ENCODE assay signal across 10 cellular contexts in the genomic region with DNA sequence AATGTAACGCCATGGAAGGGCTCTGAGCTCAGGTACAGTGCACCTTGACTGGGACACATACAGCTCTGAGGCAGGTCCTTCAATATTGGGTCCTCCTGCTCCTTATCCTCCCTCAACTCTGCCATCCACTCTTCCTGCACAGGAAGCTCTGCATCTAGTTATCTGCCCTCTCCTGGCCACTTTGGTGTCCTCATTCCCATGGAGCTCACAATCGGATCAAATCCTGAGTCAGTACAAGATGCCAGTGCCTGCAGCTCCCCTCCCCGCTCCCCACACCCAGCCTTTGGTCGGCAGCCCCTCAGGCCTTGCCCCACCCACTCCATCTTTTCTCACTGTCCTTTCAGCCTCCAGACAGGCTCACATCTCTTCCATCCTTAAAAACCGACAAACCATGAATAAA. TPM values are rescaled to one million over a fixed set of nuclear protein-coding genes. Genes with fewer than 3 reads are reported as not detected.
DNase-seq lines count a peak whose midpoint lies in the region; ATAC-seq lines count a peak whose summit lies in the region.
"Had no signal": no experiment of that assay in that cellular context is flagged by ENCODE, and none has a peak within 500 bp of the region (broad histone marks: within the 10 kb centered on the region; RNA-seq: fewer than 3 reads in every experiment).

No MANE protein-coding gene starts in this region.

- H3K9me3 Mint-ChIP-seq in activated CD4-positive, alpha-beta memory T cell treated with anti-CD3 and anti-CD28 coated beads for 36 hours, result no peaks in the 10 kb centered on the region
- no peaks in the 10 kb centered on the region for H3K9me3 Mint-ChIP-seq in activated CD4-positive, alpha-beta memory T cell treated with anti-CD3 and anti-CD28 coated beads, Interleukin-2, amount 10 ng/mL, durations not matched to agents 7 days and 5 days
- H3K9me3 Mint-ChIP-seq in stimulated activated memory B cell treated with anti-CD40 and anti-IgM and Interleukin-4, amounts not matched to agents 10 μg/mL and 1 μg/mL and 100 μg/mL, for 72 hours, result no peaks in the 10 kb centered on the region
- H3K9me3 Mint-ChIP-seq: activated T-cell treated with anti-CD3 and anti-CD28 coated beads, Interleukin-2, amount 50 U/mL, for 72 hours had no signal

- no peaks in the 10 kb centered on the region for H3K27me3 Mint-ChIP-seq in activated CD4-positive, alpha-beta memory T cell treated with anti-CD3 and anti-CD28 coated beads for 36 hours
- no peaks in the 10 kb centered on the region for H3K27me3 Mint-ChIP-seq in activated CD4-positive, alpha-beta memory T cell treated with anti-CD3 and anti-CD28 coated beads, Interleukin-2, amount 10 ng/mL, durations not matched to agents 7 days and 5 days
- H3K27me3 Mint-ChIP-seq in stimulated activated memory B cell treated with anti-CD40 and anti-IgM and Interleukin-4, amounts not matched to agents 10 μg/mL and 1 μg/mL and 100 μg/mL, for 72 hours, result no peaks in the 10 kb centered on the region

- intact Hi-C loops in activated CD4-positive, alpha-beta memory T cell treated with anti-CD3 and anti-CD28 coated beads for 36 hours (cut with micrococcal nuclease), result loop anchor here (5.0 kb wide), 1 partner anchor 602 kb away; a partner anchor contains a TSS

- H3K27ac Mint-ChIP-seq in activated CD4-positive, alpha-beta memory T cell treated with anti-CD3 and anti-CD28 coated beads for 36 hours, result no peak overlapping the region
- H3K27ac Mint-ChIP-seq in activated CD4-positive, alpha-beta memory T cell treated with anti-CD3 and anti-CD28 coated beads, Interleukin-2, amount 10 ng/mL, durations not matched to agents 7 days and 5 days, result no peak overlapping the region
- H3K27ac Mint-ChIP-seq in stimulated activated memory B cell treated with anti-CD40 and anti-IgM and Interleukin-4, amounts not matched to agents 10 μg/mL and 1 μg/mL and 100 μg/mL, for 72 hours, result peak overlapping the region; percentile 48
- H3K27ac Mint-ChIP-seq: activated T-cell treated with anti-CD3 and anti-CD28 coated beads, Interleukin-2, amount 50 U/mL, for 72 hours had no signal

- peaks cover 41% of the 10 kb centered on the region for H3K4me1 Mint-ChIP-seq in activated CD4-positive, alpha-beta memory T cell treated with anti-CD3 and anti-CD28 coated beads for 36 hours (ENCODE audit: low read depth)
- H3K4me1 Mint-ChIP-seq in activated CD4-positive, alpha-beta memory T cell treated with anti-CD3 and anti-CD28 coated beads, Interleukin-2, amount 10 ng/mL, durations not matched to agents 7 days and 5 days, result peaks cover 48% of the 10 kb centered on the region
- H3K4me1 Mint-ChIP-seq in stimulated activated memory B cell treated with anti-CD40 and anti-IgM and Interleukin-4, amounts not matched to agents 10 μg/mL and 1 μg/mL and 100 μg/mL, for 72 hours, result peaks cover 45% of the 10 kb centered on the region

- no peak overlapping the region for H3K4me3 Mint-ChIP-seq in activated CD4-positive, alpha-beta memory T cell treated with anti-CD3 and anti-CD28 coated beads for 36 hours
- H3K4me3 Mint-ChIP-seq in activated CD4-positive, alpha-beta memory T cell treated with anti-CD3 and anti-CD28 coated beads, Interleukin-2, amount 10 ng/mL, durations not matched to agents 7 days and 5 days, result no peak overlapping the region
- no peak overlapping the region for H3K4me3 Mint-ChIP-seq in stimulated activated memory B cell treated with anti-CD40 and anti-IgM and Interleukin-4, amounts not matched to agents 10 μg/mL and 1 μg/mL and 100 μg/mL, for 72 hours
- H3K4me3 Mint-ChIP-seq: activated T-cell treated with anti-CD3 and anti-CD28 coated beads, Interleukin-2, amount 50 U/mL, for 72 hours had no signal

- no peaks in the 10 kb centered on the region for H3K36me3 Mint-ChIP-seq in activated CD4-positive, alpha-beta memory T cell treated with anti-CD3 and anti-CD28 coated beads for 36 hours
- H3K36me3 Mint-ChIP-seq in activated CD4-positive, alpha-beta memory T cell treated with anti-CD3 and anti-CD28 coated beads, Interleukin-2, amount 10 ng/mL, durations not matched to agents 7 days and 5 days (ENCODE audit: low read depth), result no peaks in the 10 kb centered on the region
- no peaks in the 10 kb centered on the region for H3K36me3 Mint-ChIP-seq in stimulated activated memory B cell treated with anti-CD40 and anti-IgM and Interleukin-4, amounts not matched to agents 10 μg/mL and 1 μg/mL and 100 μg/mL, for 72 hours

- no peak for ATAC-seq in stimulated activated memory B cell treated with anti-CD40 and anti-IgM and Interleukin-4, amounts not matched to agents 10 μg/mL and 1 μg/mL and 100 μg/mL, for 72 hours
- no peak for ATAC-seq in HG03045 (IDR thresholded peaks at IDR 0.05; ENCODE audit: unreplicated experiment)
- ATAC-seq: activated T-cell treated with anti-CD3 and anti-CD28 coated beads, Interleukin-2, amount 50 U/mL, for 72 hours; gastrocnemius medialis had no signal

- peak; percentile 7 for DNase-seq in activated CD4-positive, alpha-beta memory T cell treated with anti-CD3 and anti-CD28 coated beads for 36 hours
- no peak for DNase-seq in activated CD4-positive, alpha-beta memory T cell treated with anti-CD3 and anti-CD28 coated beads, Interleukin-2, amount 10 ng/mL, durations not matched to agents 7 days and 5 days
- DNase-seq in SHP77 treated with DMSO at 0.1 percent for 48 hours (lab: John Stamatoyannopoulos, UW), result peak; percentile 22
- peak; percentile 50 for DNase-seq in hepatic stellate cell (ENCODE audit: low spot score)
- no peak for DNase-seq in AG08395 (ENCODE audit: low spot score)
- no peak for DNase-seq in anterior cingulate cortex (lab: John Stamatoyannopoulos, UW)
- DNase-seq: activated T-cell treated with anti-CD3 and anti-CD28 coated beads, Interleukin-2, amount 50 U/mL, for 72 hours; gastrocnemius medialis had no signal

- POLR2A ChIA-PET in activated CD4-positive, alpha-beta memory T cell treated with anti-CD3 and anti-CD28 coated beads for 36 hours (lab: Charles Lee), result no interaction called here
- POLR2A ChIA-PET in activated CD4-positive, alpha-beta memory T cell treated with anti-CD3 and anti-CD28 coated beads, Interleukin-2, amount 10 ng/mL, durations not matched to agents 7 days and 5 days (lab: Charles Lee), result interaction anchor here (1.1 to 5.0 kb wide), 5 partner anchors 8 to 12 kb away, joined by 3 to 45 read pairs (median 5); no protein-coding TSS in a partner anchor

- CTCF ChIA-PET in activated CD4-positive, alpha-beta memory T cell treated with anti-CD3 and anti-CD28 coated beads for 36 hours (lab: Charles Lee), result interaction anchor here (2.0 to 3.1 kb wide), 2 partner anchors 12 to 60 kb away, joined by 8 to 13 read pairs; no protein-coding TSS in a partner anchor
- CTCF ChIA-PET in activated CD4-positive, alpha-beta memory T cell treated with anti-CD3 and anti-CD28 coated beads, Interleukin-2, amount 10 ng/mL, durations not matched to agents 7 days and 5 days (lab: Charles Lee), result interaction anchor here (0.9 to 3.0 kb wide), 4 partner anchors 9 to 57 kb away, joined by 3 to 17 read pairs (median 4); no protein-coding TSS in a partner anchor

RNA-seq across cellular contexts. Expression of a gene that starts 58.0 kb away (rescaled TPM):
- 100 to 1,000 TPM; 238 to 240 TPM for total RNA-seq in activated CD4-positive, alpha-beta memory T cell treated with anti-CD3 and anti-CD28 coated beads for 36 hours
- total RNA-seq in activated CD4-positive, alpha-beta memory T cell treated with anti-CD3 and anti-CD28 coated beads, Interleukin-2, amount 10 ng/mL, durations not matched to agents 7 days and 5 days, result 100 to 1,000 TPM; 242 to 248 TPM

Comparison
In these comparisons a context has a peak if more than half of its experiments do, and no peak if none do; other contexts are left out.
1. DNase-seq: peak in activated CD4-positive, alpha-beta memory T cell treated with anti-CD3 and anti-CD28 coated beads for 36 hours (single experiment), SHP77 treated with DMSO at 0.1 percent for 48 hours (single experiment) and hepatic stellate cell (single experiment); none in activated CD4-positive, alpha-beta memory T cell treated with anti-CD3 and anti-CD28 coated beads, Interleukin-2, amount 10 ng/mL, durations not matched to agents 7 days and 5 days (single experiment), AG08395 (single experiment) and anterior cingulate cortex (0 of 58).